Comparison of ENCODE assay signal across 36 cellular contexts in genomic region chr5:5581080-5581479, GRCh38.
"Had no signal": no experiment of that assay in that cellular context is flagged by ENCODE, and none has a peak within 500 bp of the region (broad histone marks: within the 10 kb centered on the region; RNA-seq: fewer than 3 reads in every experiment).

No MANE protein-coding gene starts in this region.

- H3K4me2 ChIP-seq: KMS-11 had no signal

- H3K4me3 ChIP-seq: MG63 had no signal

- H3K9me3 ChIP-seq: MG63 had no signal

- H3K9ac ChIP-seq: KMS-11 had no signal

- H3K27ac ChIP-seq: KMS-11 had no signal

- DNase-seq: Karpas-422, Kasumi-1, MG63, MM.1S, MV-4-11, NCI-H1048, NCI-H1092, NCI-H1092 treated with DMSO at 0.1 percent for 48 hours, NCI-H1105, NCI-H1105 treated with DMSO at 0.1 percent for 48 hours, NCI-H1417, NCI-H1417 treated with DMSO at 0.1 percent for 48 hours, NCI-H1436, NCI-H1436 treated with DMSO at 0.1 percent for 48 hours, NCI-H146, NCI-H1694, NCI-H1694 treated with DMSO at 0.1 percent for 48 hours, NCI-H187, NCI-H187 treated with DMSO at 0.1 percent for 48 hours, NCI-H1930, NCI-H2029, NCI-H2029 treated with DMSO at 0.1 percent for 48 hours, NCI-H2081, NCI-H2081 treated with DMSO at 0.1 percent for 48 hours, NCI-H2107, NCI-H2171, NCI-H2171 treated with DMSO at 0.1 percent for 48 hours, NCI-H2227 treated with DMSO at 0.1 percent for 48 hours, NCI-H226, NCI-H345, NCI-H446, NCI-H446 treated with DMSO at 0.1 percent for 48 hours, NCI-H510A, NCI-H510A treated with DMSO at 0.1 percent for 48 hours, NCI-H524 had no signal

- H3K36me3 ChIP-seq: MG63 had no signal
